3 cellular contexts compared by ENCODE assay signal in the genomic region with DNA sequence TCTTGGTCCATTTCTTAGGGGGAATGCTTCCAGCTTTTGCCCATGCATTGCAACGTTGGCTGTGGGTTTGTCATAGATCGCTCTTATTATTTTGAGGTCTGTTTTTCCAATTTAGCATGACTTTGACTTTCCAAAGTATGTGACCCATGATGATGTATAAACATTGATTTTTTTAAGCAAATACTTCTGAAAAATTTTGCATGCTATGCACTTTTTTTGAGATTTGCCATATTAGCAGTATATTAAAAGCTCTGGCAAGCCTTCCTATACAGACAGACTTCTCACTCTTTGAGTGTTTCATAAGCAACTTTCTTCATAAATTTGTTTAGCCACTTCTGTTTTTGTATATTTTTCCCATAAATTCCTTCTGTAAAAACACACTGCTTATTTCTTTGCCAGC.
TF ChIP-seq lines count a peak whose summit lies in the region.

No MANE protein-coding gene starts in this region.

TF ChIP-seq in HepG2, 621 proteins besides CTCF, POLR2A, EP300 and RAD21:
- TF ChIP-seq MAFF (IDR thresholded peaks at IDR 0.05; ENCODE audit: low read depth, low read length) (peak; percentile 61), ZNF720 (CRISPR knock-in tag; IDR thresholded peaks at IDR 0.05) (no peak), HDAC6 (IDR thresholded peaks at IDR 0.05; ENCODE audit: low read depth, low read length) (no peak), MAFK (conservative IDR thresholded peaks at IDR 0.05 in 1 of 2, IDR thresholded peaks at IDR 0.05 in 1 of 2; ENCODE audit: low read length in 2 of 2) (peak; percentile 49 to 79; a peak in 3 of 4 replicates)
TF ChIP-seq in HepG2: peak in this region for 2.

TF ChIP-seq in IMR-90, 13 proteins besides CTCF, POLR2A, EP300 and RAD21:
- no peak for TF ChIP-seq FOS (IDR thresholded peaks at IDR 0.05; ENCODE audit: low read depth, low read length)
- peak; percentile 62 for TF ChIP-seq MAFK (IDR thresholded peaks at IDR 0.05; ENCODE audit: low read depth, low read length)

TF ChIP-seq in K562, 482 proteins besides CTCF, POLR2A, EP300 and RAD21:
- TF ChIP-seq ZNF324 (CRISPR knock-in tag; IDR thresholded peaks at IDR 0.05) (no peak), FOXP1 (CRISPR knock-in tag; IDR thresholded peaks at IDR 0.05) (no peak), MAFK (IDR thresholded peaks at IDR 0.05; ENCODE audit: low read length) (0 out of 2 replicates have a peak, but pooled peaks have one; percentile 6), RCOR1 (IDR thresholded peaks at IDR 0.05; ENCODE audit: borderline replicate concordance in 1 of 2, low read depth in 2 of 2, low read length in 2 of 2) (no peak), ZNF316 (IDR thresholded peaks at IDR 0.05) (0 out of 2 replicates have a peak, but pooled peaks have one; percentile 3), MAFF (IDR thresholded peaks at IDR 0.05; ENCODE audit: low read length) (0 out of 2 replicates have a peak, but pooled peaks have one; percentile 14)
- TF ChIP-seq, protein P1, sequence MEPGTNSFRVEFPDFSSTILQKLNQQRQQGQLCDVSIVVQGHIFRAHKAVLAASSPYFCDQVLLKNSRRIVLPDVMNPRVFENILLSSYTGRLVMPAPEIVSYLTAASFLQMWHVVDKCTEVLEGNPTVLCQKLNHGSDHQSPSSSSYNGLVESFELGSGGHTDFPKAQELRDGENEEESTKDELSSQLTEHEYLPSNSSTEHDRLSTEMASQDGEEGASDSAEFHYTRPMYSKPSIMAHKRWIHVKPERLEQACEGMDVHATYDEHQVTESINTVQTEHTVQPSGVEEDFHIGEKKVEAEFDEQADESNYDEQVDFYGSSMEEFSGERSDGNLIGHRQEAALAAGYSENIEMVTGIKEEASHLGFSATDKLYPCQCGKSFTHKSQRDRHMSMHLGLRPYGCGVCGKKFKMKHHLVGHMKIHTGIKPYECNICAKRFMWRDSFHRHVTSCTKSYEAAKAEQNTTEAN (CRISPR knock-in tag; IDR thresholded peaks at IDR 0.05): no peak
